Comparison of ENCODE assay signal across 14 cellular contexts in the genomic region with DNA sequence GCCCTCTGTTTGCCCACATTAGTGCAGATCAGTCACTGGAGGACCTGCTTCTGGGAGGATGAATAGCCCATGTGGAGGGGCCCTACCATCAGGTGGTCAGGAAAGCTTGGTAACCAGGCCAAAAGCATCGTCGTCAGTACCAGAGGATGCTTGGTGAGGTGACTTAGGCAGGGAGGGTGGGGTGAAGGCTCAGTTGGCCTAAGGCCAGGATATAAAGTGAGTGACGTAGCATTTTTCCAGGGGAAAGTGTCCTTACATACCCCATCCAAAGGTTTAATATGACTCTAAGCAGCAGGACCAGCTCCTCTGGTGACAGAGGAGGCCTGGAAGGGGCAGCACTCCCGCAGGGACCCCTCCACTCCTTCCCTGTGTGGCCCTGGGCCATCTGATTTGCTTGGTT.
"Had no signal": no experiment of that assay in that cellular context is flagged by ENCODE, and none has a peak within 500 bp of the region (broad histone marks: within the 10 kb centered on the region; RNA-seq: fewer than 3 reads in every experiment).

No MANE protein-coding gene starts in this region.

- FAIRE-seq: endothelial cell of umbilical vein had no signal

- H3K36me3 ChIP-seq: esophagus squamous epithelium, left ventricle myocardium inferior, prostate gland had no signal

- H3K9me3 ChIP-seq: esophagus squamous epithelium, left ventricle myocardium inferior, prostate gland had no signal

- H3K4me3 Mint-ChIP-seq: activated naive CD8-positive, alpha-beta T cell treated with anti-CD3 and anti-CD28 coated beads, Interleukin-2, amount 10 ng/mL, durations not matched to agents 7 days and 5 days; central memory CD8-positive, alpha-beta T cell; memory B cell; natural killer cell had no signal

- H3K4me2 ChIP-seq: smooth muscle cell had no signal

- H3K36me3 Mint-ChIP-seq: brain, memory B cell, natural killer cell had no signal

- H3K4me1 ChIP-seq: prostate gland had no signal

- DNase-seq: activated CD4-positive, CD25-positive, alpha-beta regulatory T cell treated with anti-CD3 and anti-CD28 coated beads, Interleukin-2, amount 50 U/mL, for 72 hours; cortex of kidney; effector CD8-positive, alpha-beta T cell; esophagus squamous epithelium; left ventricle myocardium inferior; natural killer cell; right cardiac atrium had no signal

- H3K27me3 ChIP-seq: esophagus squamous epithelium had no signal

- H3K27ac Mint-ChIP-seq: activated naive CD8-positive, alpha-beta T cell treated with anti-CD3 and anti-CD28 coated beads, Interleukin-2, amount 10 ng/mL, durations not matched to agents 7 days and 5 days; natural killer cell had no signal

- H3K9me3 Mint-ChIP-seq: activated naive CD8-positive, alpha-beta T cell treated with anti-CD3 and anti-CD28 coated beads, Interleukin-2, amount 10 ng/mL, durations not matched to agents 7 days and 5 days; central memory CD8-positive, alpha-beta T cell; memory B cell; natural killer cell had no signal

- H3K27ac ChIP-seq: esophagus squamous epithelium, left ventricle myocardium inferior, prostate gland had no signal

- H3K4me3 ChIP-seq: esophagus squamous epithelium, left ventricle myocardium inferior, prostate gland, smooth muscle cell had no signal

- ATAC-seq: natural killer cell, right cardiac atrium had no signal
